12 cellular contexts compared by ENCODE assay signal in the genomic region with DNA sequence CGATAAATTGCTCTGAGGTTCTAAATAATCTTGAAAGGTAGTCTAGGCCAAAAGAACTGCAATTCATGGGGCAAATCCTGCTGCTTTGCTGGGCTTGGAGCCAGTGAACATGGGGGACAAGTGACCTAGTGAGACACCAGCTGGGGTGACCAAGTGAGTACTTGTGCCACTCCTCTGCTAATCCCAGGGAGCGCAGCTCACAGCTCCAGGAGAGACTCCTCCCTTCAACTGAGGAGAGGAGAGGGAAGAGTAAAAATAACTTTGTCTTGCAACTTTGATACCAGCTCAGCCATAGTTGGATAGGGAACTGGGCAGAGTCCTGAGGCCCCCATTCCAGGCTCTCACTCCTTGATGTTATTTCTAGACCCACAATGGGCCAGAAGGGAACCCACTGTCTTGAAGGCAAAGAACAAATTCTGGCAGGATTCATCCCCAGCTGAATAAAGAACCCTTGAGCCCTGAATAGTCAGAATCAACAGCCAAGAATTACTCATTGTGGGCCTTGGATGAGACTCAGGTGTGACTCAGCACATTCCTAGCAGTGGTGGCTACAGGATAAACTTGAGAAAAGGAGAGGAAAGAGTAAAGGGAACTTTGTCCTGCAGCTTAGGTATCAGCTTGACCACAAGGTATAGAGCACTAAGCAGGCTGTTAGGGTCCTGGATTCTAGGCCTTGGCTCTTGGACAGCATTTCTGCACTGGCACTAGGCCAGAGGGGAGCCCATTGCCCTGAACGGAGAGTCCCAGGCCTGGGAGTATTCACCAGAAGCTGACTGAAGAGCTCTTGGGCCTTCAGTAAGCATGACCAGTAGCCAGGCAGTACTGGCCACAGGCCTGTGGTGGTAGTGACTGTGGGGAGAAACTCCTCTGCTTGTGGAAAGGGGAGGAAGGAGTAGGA.
DNase-seq lines count a peak whose midpoint lies in the region; ATAC-seq and TF ChIP-seq lines count a peak whose summit lies in the region.
"Had no signal": no experiment of that assay in that cellular context is flagged by ENCODE, and none has a peak within 500 bp of the region (broad histone marks: within the 10 kb centered on the region; RNA-seq: fewer than 3 reads in every experiment).

No MANE protein-coding gene starts in this region.

- CTCF ChIA-PET in A673 (lab: Charles Lee): no interaction called here

- POLR2A ChIA-PET in A673 (lab: Charles Lee; ENCODE audit: low non-redundant PET): no interaction called here

- no CpG with 5 or more reads among the region's 3 CpGs for WGBS in H9 (ENCODE audit: extremely low coverage, insufficient read length, low lambda C conversion rate)

- H3K27ac ChIP-seq in H9 (ENCODE audit: insufficient read length, low read depth, low read length) (no peak overlapping the region), A673 (ENCODE audit: low read depth, low read length, poor library complexity, severe bottlenecking) (no peak overlapping the region)
- H3K27ac ChIP-seq: heart right ventricle had no signal

- no peak overlapping the region for H3K4me2 ChIP-seq in H9 (ENCODE audit: insufficient read depth, insufficient read length, low read length)

- no peak overlapping the region for H2BK120ac ChIP-seq in H9 (ENCODE audit: low read depth, low read length, poor library complexity, severe bottlenecking)

- H3K23ac ChIP-seq in H9 (ENCODE audit: insufficient read length, low read depth, low read length): no peak overlapping the region

- peaks cover 7% of the 10 kb centered on the region for H3K9me3 ChIP-seq in H9 (ENCODE audit: control insufficient read depth, low read depth, low read length)
- H3K9me3 ChIP-seq in A673 (ENCODE audit: low read depth, low read length, poor library complexity, severe bottlenecking): no peaks in the 10 kb centered on the region

- H3K56ac ChIP-seq in H9 (ENCODE audit: insufficient read length, low read depth, low read length): no peak overlapping the region

- H2BK5ac ChIP-seq in H9 (ENCODE audit: insufficient read length, low read length): no peak overlapping the region

- no peaks in the 10 kb centered on the region for H3K79me1 ChIP-seq in H9 (ENCODE audit: insufficient read depth, low read depth, low read length, poor library complexity, severe bottlenecking)

- H3K9ac ChIP-seq in H9 (ENCODE audit: extremely low read depth, insufficient read length, low read length): no peak overlapping the region

- no peaks in the 10 kb centered on the region for H3K36me3 ChIP-seq in A673 (ENCODE audit: insufficient read depth, low read length, poor library complexity, severe bottlenecking)
- H3K36me3 ChIP-seq: heart right ventricle had no signal

- ATAC-seq in GM21367 (IDR thresholded peaks at IDR 0.05; ENCODE audit: unreplicated experiment): no peak
- ATAC-seq: heart right ventricle; stimulated activated naive CD8-positive, alpha-beta T cell treated with anti-CD3 and anti-CD28 coated beads, Interleukin-15, amount 100 ng/mL, for 72 hours; T-cell had no signal

- H4K91ac ChIP-seq in H9 (ENCODE audit: insufficient read length, low read depth, low read length): no peak overlapping the region

- intact Hi-C loops in A673 (cut with micrococcal nuclease; ENCODE audit: unreplicated experiment): no loop called here

- no peak overlapping the region for H3K4ac ChIP-seq in H9 (ENCODE audit: low read depth, low read length)

- BruUV-seq in A673 (replicated peaks; lab: Mats Ljungman, UMichigan): no TSS peak

- H4K20me1 ChIP-seq in H9 (ENCODE audit: control insufficient read depth, insufficient read depth, insufficient read length): no peaks in the 10 kb centered on the region

- H2AFZ ChIP-seq in H9 (ENCODE audit: low read length): no peak overlapping the region

- no peak overlapping the region for H3T11ph ChIP-seq in H9 (ENCODE audit: low read length)

- no peak overlapping the region; the same call in 1 of the 2 replicates for H3K14ac ChIP-seq in H9 (ENCODE audit: insufficient read depth, low read length)

- H2BK20ac ChIP-seq in H9 (ENCODE audit: low read depth, low read length, poor library complexity, severe bottlenecking): no peak overlapping the region

- H3K4me1 ChIP-seq in H9 (ENCODE audit: insufficient read depth, low read length) (no peaks in the 10 kb centered on the region), A673 (ENCODE audit: insufficient read depth, low read length, poor library complexity, severe bottlenecking) (no peaks in the 10 kb centered on the region)
- H3K4me1 ChIP-seq: heart right ventricle had no signal

- H3K27me3 Mint-ChIP-seq in H9 (ENCODE audit: low read depth): peaks cover 42% of the 10 kb centered on the region
- H3K27me3 Mint-ChIP-seq: central memory CD8-positive, alpha-beta T cell; stimulated activated naive CD8-positive, alpha-beta T cell treated with anti-CD3 and anti-CD28 coated beads, Interleukin-15, amount 100 ng/mL, for 72 hours; T-cell had no signal

- no peak overlapping the region for H2BK12ac ChIP-seq in H9 (ENCODE audit: insufficient read length, low read depth, low read length)

- peaks cover 0 to 9% (median 4%) of the 10 kb centered on the region in 3 experiments; a peak in 2 of 7 replicates for H3K36me3 Mint-ChIP-seq in H9 (ENCODE audit: insufficient read depth in 1 of 3, low read depth in 3 of 3)
- H3K36me3 Mint-ChIP-seq: T-cell had no signal

- DNase-seq in H9 (peak; percentile 25), SHP77 treated with DMSO at 0.1 percent for 48 hours (lab: John Stamatoyannopoulos, UW) (peak; percentile 13), fibroblast of the aortic adventitia (ENCODE audit: low read depth) (peak; percentile 90), superior temporal gyrus (ENCODE audit: extremely low spot score) (peak; percentile 53), NCI-H1436 (lab: John Stamatoyannopoulos, UW) (no peak), A673 (ENCODE audit: low spot score) (no peak)
- DNase-seq: heart right ventricle; NCI-H2227 treated with DMSO at 0.1 percent for 48 hours; stimulated activated naive CD8-positive, alpha-beta T cell treated with anti-CD3 and anti-CD28 coated beads, Interleukin-15, amount 100 ng/mL, for 72 hours; T-cell had no signal

- H3K79me2 ChIP-seq in H9 (ENCODE audit: insufficient read depth, low read length): no peaks in the 10 kb centered on the region

- H3K4me3 ChIP-seq in fibroblast of the aortic adventitia (ENCODE audit: low read depth, low read length): no peak overlapping the region
- H3K4me3 ChIP-seq in A673 (ENCODE audit: low read depth, low read length, poor library complexity, severe bottlenecking): no peak overlapping the region
- H3K4me3 ChIP-seq: heart right ventricle had no signal

- H3K23me2 ChIP-seq in H9 (ENCODE audit: insufficient read length, low read depth, low read length, poor library complexity, severe bottlenecking): no peaks in the 10 kb centered on the region

- H2BK15ac ChIP-seq in H9 (ENCODE audit: low read depth, low read length): no peak overlapping the region

- H4K8ac ChIP-seq in H9 (replicated peaks; ENCODE audit: insufficient read length, low read depth, low read length): no peak overlapping the region

- H3K27ac Mint-ChIP-seq in H9: no peak overlapping the region; a peak in 1 of 7 replicates
- H3K27ac Mint-ChIP-seq: stimulated activated naive CD8-positive, alpha-beta T cell treated with anti-CD3 and anti-CD28 coated beads, Interleukin-15, amount 100 ng/mL, for 72 hours; T-cell had no signal

- no peak overlapping the region for H3K4me3 Mint-ChIP-seq in H9
- H3K4me3 Mint-ChIP-seq: central memory CD8-positive, alpha-beta T cell; stimulated activated naive CD8-positive, alpha-beta T cell treated with anti-CD3 and anti-CD28 coated beads, Interleukin-15, amount 100 ng/mL, for 72 hours; T-cell had no signal

- no peak overlapping the region for H4K5ac ChIP-seq in H9 (ENCODE audit: insufficient read length, low read depth, low read length)

- H3K18ac ChIP-seq in H9 (ENCODE audit: insufficient read length, low read depth, low read length): no peak overlapping the region

- no peak overlapping the region for H2AK5ac ChIP-seq in H9 (ENCODE audit: insufficient read length, low read length)

- H3K4me1 Mint-ChIP-seq in H9: no peaks in the 10 kb centered on the region
- H3K4me1 Mint-ChIP-seq: central memory CD8-positive, alpha-beta T cell; stimulated activated naive CD8-positive, alpha-beta T cell treated with anti-CD3 and anti-CD28 coated beads, Interleukin-15, amount 100 ng/mL, for 72 hours; T-cell had no signal

- H3K27me3 ChIP-seq in H9 (ENCODE audit: insufficient read depth, low read length): no peaks in the 10 kb centered on the region; the same call in 1 of the 2 replicates
- H3K27me3 ChIP-seq in A673 (replicated peaks; ENCODE audit: insufficient read depth, low read depth, low read length, poor library complexity): no peaks in the 10 kb centered on the region
- H3K27me3 ChIP-seq: heart right ventricle had no signal

- TF ChIP-seq CTCF in H9 (conservative IDR thresholded peaks at IDR 0.05): no peak
- TF ChIP-seq CTCF in fibroblast of the aortic adventitia (IDR thresholded peaks at IDR 0.05; ENCODE audit: insufficient read depth, low read length): no peak
- TF ChIP-seq CTCF in A673 (conservative IDR thresholded peaks at IDR 0.05; ENCODE audit: low read depth, low read length): no peak

- peaks cover 4 to 9% of the 10 kb centered on the region in 2 experiments; a peak in 2 of 5 replicates for H3K9me3 Mint-ChIP-seq in H9

Comparison
In these comparisons a context has a peak if more than half of its experiments do, and no peak if none do; other contexts are left out.
1. DNase-seq: peak in H9 (single experiment), SHP77 treated with DMSO at 0.1 percent for 48 hours (single experiment), fibroblast of the aortic adventitia (single experiment) and superior temporal gyrus (single experiment); none in NCI-H1436 (single experiment) and A673 (single experiment).